1 cellular context compared by ENCODE assay signal in the genomic region with DNA sequence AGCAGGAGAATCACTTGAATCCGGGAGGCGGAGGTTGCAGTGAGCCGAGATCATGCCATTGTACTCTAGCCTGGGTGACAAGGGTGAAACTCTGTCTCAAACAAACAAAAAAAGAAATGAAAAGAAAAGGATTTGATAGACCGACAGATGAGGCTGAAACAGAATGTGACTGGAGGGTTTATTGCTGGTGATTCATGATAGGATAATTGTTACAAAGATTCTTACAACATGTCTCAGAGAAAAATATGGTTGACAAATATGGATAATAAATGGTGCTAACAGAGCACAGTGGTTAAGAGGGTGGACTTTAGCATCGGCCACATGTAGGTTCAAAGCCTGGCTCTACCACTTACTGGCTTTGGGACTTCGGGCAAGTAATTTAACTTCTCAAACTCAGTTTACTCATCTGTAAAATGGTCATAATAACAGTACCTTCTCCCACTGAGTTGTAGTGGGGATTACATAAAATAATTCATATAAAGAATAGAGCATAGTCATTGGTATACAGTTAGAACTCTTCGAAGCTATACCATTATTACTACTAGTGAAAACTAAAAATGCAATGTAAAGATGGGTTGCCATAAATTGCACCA.
TF ChIP-seq lines count a peak whose summit lies in the region.

No MANE protein-coding gene starts in this region.

TF ChIP-seq in K562, 482 proteins besides CTCF, POLR2A, EP300 and RAD21 (continued from another document):
- TF ChIP-seq HDAC8 (tag; IDR thresholded peaks at IDR 0.05) (no peak), FOXA1 (IDR thresholded peaks at IDR 0.05; ENCODE audit: borderline replicate concordance) (no peak), ZNF217 (CRISPR knock-in tag; IDR thresholded peaks at IDR 0.05) (no peak), HDAC3 (IDR thresholded peaks at IDR 0.05; ENCODE audit: borderline replicate concordance, partially characterized antibody) (no peak), ATF3 (IDR thresholded peaks at IDR 0.05) (no peak), ATF3 (CRISPR knock-in tag; conservative IDR thresholded peaks at IDR 0.05) (no peak), EHMT2 (IDR thresholded peaks at IDR 0.05) (no peak), RBM25 (IDR thresholded peaks at IDR 0.05; ENCODE audit: low read depth, low read length, severe bottlenecking) (peak; percentile 94), KDM1A (IDR thresholded peaks at IDR 0.05) (peak; percentile 70 to 75), ZNF282 (CRISPR knock-in tag; IDR thresholded peaks at IDR 0.05) (no peak), RCOR1 (IDR thresholded peaks at IDR 0.05; ENCODE audit: borderline replicate concordance in 1 of 2, low read depth in 2 of 2, low read length in 2 of 2) (0 out of 4 replicates have a peak, but pooled peaks of 1 of the 2 experiments have one; percentile 16), CBFA2T2 (conservative IDR thresholded peaks at IDR 0.05) (no peak), BCOR (IDR thresholded peaks at IDR 0.05) (peak; percentile 85), TAF1 (IDR thresholded peaks at IDR 0.05; ENCODE audit: control insufficient read depth, extremely low read depth, insufficient read depth, low read length, severe bottlenecking) (no peak), CHD4 (IDR thresholded peaks at IDR 0.05; ENCODE audit: insufficient read depth, insufficient replicate concordance, low read depth, low read length, poor library complexity, severe bottlenecking) (peak; percentile 65), ZNF253 (CRISPR knock-in tag; conservative IDR thresholded peaks at IDR 0.05) (no peak), SOX6 (IDR thresholded peaks at IDR 0.05) (no peak), HES1 (IDR thresholded peaks at IDR 0.05; ENCODE audit: low read depth) (no peak), ZNF232 (CRISPR knock-in tag; IDR thresholded peaks at IDR 0.05) (no peak), GTF3C2 (IDR thresholded peaks at IDR 0.05; ENCODE audit: borderline replicate concordance, extremely low read depth, insufficient read length) (no peak)
TF ChIP-seq in K562: peak in this region for 7.
